Comparison of ENCODE assay signal across 8 cellular contexts in genomic region chr15:62392411-62392810, GRCh38. TPM values are rescaled to one million over a fixed set of nuclear protein-coding genes. Genes with fewer than 3 reads are reported as not detected.
A peak's percentile ranks its signal among the peaks of the same experiment; 100 is the strongest.
DNase-seq lines count a peak whose midpoint lies in the region; ATAC-seq, FAIRE-seq and TF ChIP-seq lines count a peak whose summit lies in the region.

No MANE protein-coding gene starts in this region.

- CTCF ChIA-PET in A549 (lab: Yijun Ruan, JAX): interaction anchor here (0.8 to 3.0 kb wide), 17 partner anchors 11 to 702 kb away, joined by 3 to 20 read pairs (median 4); no protein-coding TSS in a partner anchor

- no peak for FAIRE-seq in A549 (lab: Jason Lieb, UNC)

- TF ChIP-seq EP300 in A549 (IDR thresholded peaks at IDR 0.05): no peak

- H3K4me1 ChIP-seq in A549: peaks cover 14% of the 10 kb centered on the region
- peaks cover 6% of the 10 kb centered on the region for H3K4me1 ChIP-seq in testis

- no peak for ATAC-seq in A549
- no peak for ATAC-seq in HG03095 (IDR thresholded peaks at IDR 0.05; ENCODE audit: unreplicated experiment)
- no peak for ATAC-seq in HG02973 (IDR thresholded peaks at IDR 0.05; ENCODE audit: unreplicated experiment)

- POLR2A ChIA-PET in A549 (lab: Yijun Ruan, JAX): interaction anchor here (1.2 to 1.4 kb wide), 4 partner anchors 10 to 656 kb away, joined by 3 to 4 read pairs (median 4); no protein-coding TSS in a partner anchor

- no peaks in the 10 kb centered on the region for H3K27me3 ChIP-seq in kidney epithelial cell (ENCODE audit: control insufficient read depth, insufficient read depth, low read length)
- H3K27me3 ChIP-seq in testis: no peaks in the 10 kb centered on the region

- TF ChIP-seq CTCF in A549 (IDR thresholded peaks at IDR 0.05) (no peak), astrocyte of the spinal cord (IDR thresholded peaks at IDR 0.05; ENCODE audit: low read depth, low read length) (peak; percentile 7), kidney epithelial cell (IDR thresholded peaks at IDR 0.05; ENCODE audit: insufficient read depth, low read length, poor library complexity, severe bottlenecking) (peak; percentile 21), testis (IDR thresholded peaks at IDR 0.05) (no peak)

- H3K9me3 ChIP-seq in A549: no peaks in the 10 kb centered on the region
- no peaks in the 10 kb centered on the region for H3K9me3 ChIP-seq in testis

- H3K36me3 ChIP-seq in kidney epithelial cell (ENCODE audit: control insufficient read depth, insufficient read depth, low read length) (no peaks in the 10 kb centered on the region), testis (ENCODE audit: low read depth, missing control alignments) (no peaks in the 10 kb centered on the region)

- H3K4me2 ChIP-seq in A549: peak overlapping the region; percentile 84

- H3K27ac ChIP-seq in A549 (peak overlapping the region in 1 of 2 experiments; percentile 95; a peak in 4 of 6 replicates), testis (peak overlapping the region in 1 of 2 donors; percentile 84)

- TF ChIP-seq POLR2A in A549 (IDR thresholded peaks at IDR 0.05; ENCODE audit: low read length): no peak
- TF ChIP-seq POLR2A in testis (IDR thresholded peaks at IDR 0.05): no peak

- WGBS in A549 (ENCODE audit: missing lambda C conversion rate): 82% methylated on average over 9 of the region's 9 CpGs
- WGBS in testis, 2 donors: 37 to 45% methylated on average over 9 of the region's 9 CpGs

- peak overlapping the region; percentile 88 for H3K4me3 ChIP-seq in A549
- peak overlapping the region; percentile 95 for H3K4me3 ChIP-seq in astrocyte of the spinal cord (ENCODE audit: low read depth, low read length)
- H3K4me3 ChIP-seq in kidney epithelial cell (ENCODE audit: low read depth, low read length): peak overlapping the region; percentile 100
- peak overlapping the region; percentile 87 to 93 for H3K4me3 ChIP-seq in testis

- intact Hi-C loops in testis (cut with DNase I; ENCODE audit: low total_unique reads): no loop called here

- TF ChIP-seq RAD21 in A549 (conservative IDR thresholded peaks at IDR 0.05 in 1 of 2, IDR thresholded peaks at IDR 0.05 in 1 of 2): no peak

- DNase-seq in A549 (ENCODE audit: low read depth in 1 of 2, low spot score in 1 of 2) (peak in 1 of 2 experiments; percentile 5), HK-2 (ENCODE audit: unreplicated experiment) (peak; percentile 35), astrocyte of the spinal cord (ENCODE audit: low read depth, low spot score) (peak; percentile 30), kidney epithelial cell (ENCODE audit: low read depth) (no peak), testis (peak; percentile 17), NCI-H524 treated with DMSO at 0.1 percent for 48 hours (lab: John Stamatoyannopoulos, UW) (no peak)

- in situ Hi-C loops in astrocyte of the spinal cord (cut with HindIII; ENCODE audit: low sequenced_read_pairs): no loop called here

TF ChIP-seq in A549, 52 proteins besides CTCF, POLR2A, EP300 and RAD21:
- TF ChIP-seq, protein P1, sequence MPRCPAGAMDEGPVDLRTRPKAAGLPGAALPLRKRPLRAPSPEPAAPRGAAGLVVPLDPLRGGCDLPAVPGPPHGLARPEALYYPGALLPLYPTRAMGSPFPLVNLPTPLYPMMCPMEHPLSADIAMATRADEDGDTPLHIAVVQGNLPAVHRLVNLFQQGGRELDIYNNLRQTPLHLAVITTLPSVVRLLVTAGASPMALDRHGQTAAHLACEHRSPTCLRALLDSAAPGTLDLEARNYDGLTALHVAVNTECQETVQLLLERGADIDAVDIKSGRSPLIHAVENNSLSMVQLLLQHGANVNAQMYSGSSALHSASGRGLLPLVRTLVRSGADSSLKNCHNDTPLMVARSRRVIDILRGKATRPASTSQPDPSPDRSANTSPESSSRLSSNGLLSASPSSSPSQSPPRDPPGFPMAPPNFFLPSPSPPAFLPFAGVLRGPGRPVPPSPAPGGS (IDR thresholded peaks at IDR 0.05): no peak
- TF ChIP-seq RNF2 (IDR thresholded peaks at IDR 0.05; ENCODE audit: borderline replicate concordance, low read depth) (no peak), TFCP2L1 (CRISPR knock-in tag; IDR thresholded peaks at IDR 0.05) (no peak), EHF (CRISPR knock-in tag; IDR thresholded peaks at IDR 0.05) (no peak), ZFP36 (IDR thresholded peaks at IDR 0.05; ENCODE audit: borderline replicate concordance, partially characterized antibody) (no peak), BHLHE40 (IDR thresholded peaks at IDR 0.05; ENCODE audit: low read depth, low read length) (no peak), GATA3 (IDR thresholded peaks at IDR 0.05; ENCODE audit: borderline replicate concordance) (no peak), SMC3 (IDR thresholded peaks at IDR 0.05) (no peak), CHD4 (IDR thresholded peaks at IDR 0.05; ENCODE audit: borderline replicate concordance) (no peak), HOXB5 (CRISPR knock-in tag; IDR thresholded peaks at IDR 0.05) (no peak), KDM1A (IDR thresholded peaks at IDR 0.05; ENCODE audit: low read depth) (no peak), FOXS1 (CRISPR knock-in tag; IDR thresholded peaks at IDR 0.05) (no peak), FOSB (CRISPR knock-in tag; IDR thresholded peaks at IDR 0.05) (no peak)
- TF ChIP-seq, protein P2, sequence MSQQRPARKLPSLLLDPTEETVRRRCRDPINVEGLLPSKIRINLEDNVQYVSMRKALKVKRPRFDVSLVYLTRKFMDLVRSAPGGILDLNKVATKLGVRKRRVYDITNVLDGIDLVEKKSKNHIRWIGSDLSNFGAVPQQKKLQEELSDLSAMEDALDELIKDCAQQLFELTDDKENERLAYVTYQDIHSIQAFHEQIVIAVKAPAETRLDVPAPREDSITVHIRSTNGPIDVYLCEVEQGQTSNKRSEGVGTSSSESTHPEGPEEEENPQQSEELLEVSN (IDR thresholded peaks at IDR 0.05; ENCODE audit: borderline replicate concordance, low read depth): no peak
- TF ChIP-seq, protein P3, sequence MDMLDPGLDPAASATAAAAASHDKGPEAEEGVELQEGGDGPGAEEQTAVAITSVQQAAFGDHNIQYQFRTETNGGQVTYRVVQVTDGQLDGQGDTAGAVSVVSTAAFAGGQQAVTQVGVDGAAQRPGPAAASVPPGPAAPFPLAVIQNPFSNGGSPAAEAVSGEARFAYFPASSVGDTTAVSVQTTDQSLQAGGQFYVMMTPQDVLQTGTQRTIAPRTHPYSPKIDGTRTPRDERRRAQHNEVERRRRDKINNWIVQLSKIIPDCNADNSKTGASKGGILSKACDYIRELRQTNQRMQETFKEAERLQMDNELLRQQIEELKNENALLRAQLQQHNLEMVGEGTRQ (IDR thresholded peaks at IDR 0.05): no peak

RNA-seq across cellular contexts. Expression of gene TLN2, which starts 2.1 kb away (rescaled TPM):
- polyA plus RNA-seq in A549 (2011; rRNA removed): 4.3 and 5.1 TPM in 2 replicates
- polyA plus RNA-seq in A549 (2012; cell fraction: cytosol; rRNA removed): 2.6 and 3.0 TPM in 2 replicates
- 7.4 and 7.6 TPM in 2 replicates for polyA plus RNA-seq in A549 (2012; cell fraction: nucleus; rRNA removed)
- 5.3 to 6.1 TPM (median 5.8 TPM) in 3 replicates for polyA plus RNA-seq in A549 (2017; fragmentation: RNase III; extraction: RNeasy Plus Mini Kit Qiagen cat#74134 plus additional on column Dnase treatment)
- 14.3 and 16.3 TPM in 2 replicates for polyA minus RNA-seq in A549 (2011; rRNA and poly(A)+ RNA removed)
- 12.7 TPM in 2 replicates for total RNA-seq in kidney epithelial cell
- 10 to 100 TPM; 27.8 to 30.8 TPM for total RNA-seq in testis
- polyA plus RNA-seq in testis (ENCODE audit: insufficient read depth, low read depth, low replicate concordance): 17.1 TPM

Comparison
In these comparisons a context has a peak if more than half of its experiments do, and no peak if none do; other contexts are left out.
1. DNase-seq: peak in HK-2 (single experiment), astrocyte of the spinal cord (single experiment) and testis (single experiment); none in kidney epithelial cell (single experiment) and NCI-H524 treated with DMSO at 0.1 percent for 48 hours (single experiment).
2. CTCF ChIP-seq: peak in astrocyte of the spinal cord (single experiment) and kidney epithelial cell (single experiment); none in A549 (single experiment) and testis (0 of 3).
3. Peak in every context shown above with its lines, with median percentiles within 50 percentile points of each other: H3K4me3 ChIP-seq.